24 cellular contexts compared by ENCODE assay signal in the genomic region with DNA sequence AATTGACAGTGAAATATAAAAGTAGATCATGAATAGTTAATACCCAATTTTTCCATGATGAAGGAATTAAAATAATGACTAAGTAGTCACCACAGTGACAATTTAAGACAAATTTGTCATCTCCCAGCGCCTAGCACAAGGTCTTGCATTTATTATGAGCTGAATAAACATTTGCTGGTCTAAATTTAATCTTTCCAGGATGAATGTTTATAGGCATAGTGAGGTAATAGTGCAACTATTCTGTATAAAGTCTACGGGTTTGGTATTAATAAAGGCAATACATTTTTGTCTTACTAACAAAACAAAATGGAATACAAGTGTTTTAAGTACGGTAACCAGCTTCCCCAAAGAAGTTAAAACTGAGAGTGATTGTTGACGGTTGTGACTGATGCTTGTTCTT.
"Had no signal": no experiment of that assay in that cellular context is flagged by ENCODE, and none has a peak within 500 bp of the region (broad histone marks: within the 10 kb centered on the region; RNA-seq: fewer than 3 reads in every experiment).

No MANE protein-coding gene starts in this region.

- H3K36me3 ChIP-seq: colonic mucosa, esophagus squamous epithelium, ovary, sigmoid colon, spleen, vagina had no signal

- H3K4me3 ChIP-seq: colonic mucosa, esophagus squamous epithelium, hepatocyte, lung, ovary, psoas muscle, sigmoid colon, skin epidermis, spleen, vagina had no signal

- H3K27ac Mint-ChIP-seq: memory B cell; natural killer cell; stimulated activated memory B cell treated with anti-CD40 and anti-IgM and Interleukin-4, amounts not matched to agents 10 μg/mL and 1 μg/mL and 100 μg/mL, for 72 hours had no signal

- H3K36me3 Mint-ChIP-seq: memory B cell; natural killer cell; stimulated activated memory B cell treated with anti-CD40 and anti-IgM and Interleukin-4, amounts not matched to agents 10 μg/mL and 1 μg/mL and 100 μg/mL, for 72 hours had no signal

- H3K27me3 ChIP-seq: colonic mucosa, esophagus squamous epithelium, hepatocyte, ovary, sigmoid colon, spleen, vagina had no signal

- FAIRE-seq: frontal cortex, kidney had no signal

- ATAC-seq: left lobe of liver; natural killer cell; psoas muscle; right cardiac atrium; stimulated activated memory B cell treated with anti-CD40 and anti-IgM and Interleukin-4, amounts not matched to agents 10 μg/mL and 1 μg/mL and 100 μg/mL, for 72 hours had no signal

- H3K9me3 ChIP-seq: colonic mucosa, esophagus squamous epithelium, ovary, psoas muscle, sigmoid colon, spleen, vagina had no signal

- H3K79me2 ChIP-seq: hepatocyte had no signal

- H3K4me2 ChIP-seq: hepatocyte had no signal

- H3K27ac ChIP-seq: colonic mucosa, esophagus squamous epithelium, hepatocyte, ovary, psoas muscle, sigmoid colon, skin epidermis, spleen, vagina had no signal

- H3K4me1 ChIP-seq: colonic mucosa, esophagus squamous epithelium, psoas muscle, sigmoid colon, spleen, vagina had no signal

- H3K4me1 Mint-ChIP-seq: memory B cell, natural killer cell had no signal

- H3K27me3 Mint-ChIP-seq: stimulated activated memory B cell treated with anti-CD40 and anti-IgM and Interleukin-4, amounts not matched to agents 10 μg/mL and 1 μg/mL and 100 μg/mL, for 72 hours had no signal

- H3K4me3 Mint-ChIP-seq: memory B cell; natural killer cell; stimulated activated memory B cell treated with anti-CD40 and anti-IgM and Interleukin-4, amounts not matched to agents 10 μg/mL and 1 μg/mL and 100 μg/mL, for 72 hours had no signal

- H3K9me3 Mint-ChIP-seq: memory B cell; natural killer cell; stimulated activated memory B cell treated with anti-CD40 and anti-IgM and Interleukin-4, amounts not matched to agents 10 μg/mL and 1 μg/mL and 100 μg/mL, for 72 hours had no signal

- DNase-seq: colonic mucosa; effector memory CD4-positive, alpha-beta T cell; erythroblast; esophagus squamous epithelium; kidney; natural killer cell; occipital lobe; ovary; posterior cingulate gyrus; psoas muscle; right cardiac atrium; sigmoid colon; spleen; stimulated activated CD4-positive, alpha-beta T cell treated with anti-CD3 and anti-CD28 coated beads, Interleukin-4, amount 100 ng/mL, for 4 hours; stimulated activated naive CD8-positive, alpha-beta T cell treated with anti-CD3 and anti-CD28 coated beads, Interleukin-15, Interleukin-2, amounts not matched to agents 100 U/mL and 50 U/mL, for 24 hours; trophoblast cell had no signal

- H2AFZ ChIP-seq: hepatocyte had no signal
